In genomic region chr15:68244235-68244634, GRCh38 we compare ENCODE assay signal across 8 cellular contexts.
"Had no signal": no experiment of that assay in that cellular context is flagged by ENCODE, and none has a peak within 500 bp of the region (broad histone marks: within the 10 kb centered on the region; RNA-seq: fewer than 3 reads in every experiment).

No MANE protein-coding gene starts in this region.

- H3K4me3 ChIP-seq: GM12878 had no signal

- ATAC-seq: GM12878 had no signal

- FAIRE-seq: G401.6, GM12878, GM12891, GM12892, GM18507, GM19239 had no signal

- DNase-seq: GDM1, GF-D8 had no signal
